In the genomic region with DNA sequence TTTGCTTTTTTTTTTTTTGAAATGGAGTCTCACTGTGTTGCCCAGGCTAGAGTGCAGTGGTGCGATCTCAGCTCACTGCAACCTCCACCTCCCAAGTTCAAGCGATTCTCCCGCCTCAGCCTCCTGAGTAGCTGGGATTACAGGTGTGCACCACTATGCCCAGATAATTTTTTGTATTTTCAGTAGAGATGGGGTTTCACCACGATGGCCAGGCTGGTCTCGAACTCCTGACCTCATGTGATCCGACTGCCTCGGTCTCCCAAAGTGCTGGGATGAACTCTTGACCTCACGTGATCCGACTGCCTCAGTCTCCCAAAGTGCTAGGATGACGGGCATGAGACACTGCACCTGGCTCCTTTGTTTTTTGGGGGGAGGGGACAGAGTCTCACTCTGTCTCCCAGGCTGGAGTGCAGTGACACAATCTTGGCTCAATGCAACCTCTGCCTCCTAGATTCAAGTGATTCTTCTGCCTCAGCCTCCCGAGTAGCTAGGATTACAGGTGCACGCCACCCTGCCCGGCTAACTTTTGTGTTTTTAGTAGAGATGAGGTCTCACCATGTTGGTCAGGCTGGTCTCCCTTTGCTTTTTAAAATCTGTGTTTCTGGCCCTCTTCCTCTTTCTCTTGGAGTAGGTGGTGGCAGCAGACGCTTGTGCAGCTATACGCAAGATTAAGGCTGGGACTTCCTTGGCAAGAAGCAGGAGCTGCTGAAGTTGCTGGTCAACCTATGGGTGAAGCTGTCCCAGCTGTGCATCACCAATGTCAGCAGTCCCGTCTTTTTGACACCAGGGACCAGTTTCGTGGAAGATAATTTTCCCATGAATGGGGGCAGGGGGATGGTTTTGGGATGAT, we compare ENCODE assay signal across 1 cellular context.
TF ChIP-seq lines count a peak whose summit lies in the region.

No MANE protein-coding gene starts in this region.

TF ChIP-seq in A549, 52 proteins besides CTCF, POLR2A, EP300 and RAD21 (continued from another document):
- TF ChIP-seq PBX3 (IDR thresholded peaks at IDR 0.05) (peak; percentile 34), HOXB13 (CRISPR knock-in tag; IDR thresholded peaks at IDR 0.05; ENCODE audit: low read depth) (peak; percentile 13; the same call in 1 of the 2 replicates), HOXA7 (CRISPR knock-in tag; IDR thresholded peaks at IDR 0.05) (peak; percentile 95), REST (IDR thresholded peaks at IDR 0.05) (peak; percentile 50), RARB (CRISPR knock-in tag; IDR thresholded peaks at IDR 0.05) (peak; percentile 77; the same call in 1 of the 2 replicates)
